ENCODE assay signal across 8 cellular contexts in genomic region chr6:136720045-136720760, GRCh38.
DNase-seq lines count a peak whose midpoint lies in the region; ATAC-seq lines count a peak whose summit lies in the region.

No MANE protein-coding gene starts in this region.

- H3K27ac Mint-ChIP-seq in activated naive CD8-positive, alpha-beta T cell treated with anti-CD3 and anti-CD28 coated beads, Interleukin-2, amount 10 ng/mL, durations not matched to agents 7 days and 5 days, result peak overlapping the region; percentile 80
- no peak overlapping the region for H3K27ac Mint-ChIP-seq in activated naive CD8-positive, alpha-beta T cell treated with anti-CD3 and anti-CD28 coated beads for 36 hours
- H3K27ac Mint-ChIP-seq in stimulated activated naive B cell treated with anti-CD40 and anti-IgM and Interleukin-4, amounts not matched to agents 10 μg/mL and 1 μg/mL and 100 μg/mL, for 72 hours, result peak overlapping the region; percentile 60

- peak overlapping the region; percentile 52 for H3K4me3 Mint-ChIP-seq in activated naive CD8-positive, alpha-beta T cell treated with anti-CD3 and anti-CD28 coated beads, Interleukin-2, amount 10 ng/mL, durations not matched to agents 7 days and 5 days
- no peak overlapping the region for H3K4me3 Mint-ChIP-seq in activated naive CD8-positive, alpha-beta T cell treated with anti-CD3 and anti-CD28 coated beads for 36 hours
- H3K4me3 Mint-ChIP-seq in stimulated activated naive B cell treated with anti-CD40 and anti-IgM and Interleukin-4, amounts not matched to agents 10 μg/mL and 1 μg/mL and 100 μg/mL, for 72 hours, result peak overlapping the region; percentile 51 to 67

- no peak for DNase-seq in activated naive CD8-positive, alpha-beta T cell treated with anti-CD3 and anti-CD28 coated beads, Interleukin-2, amount 10 ng/mL, durations not matched to agents 7 days and 5 days
- no peak for DNase-seq in activated naive CD8-positive, alpha-beta T cell treated with anti-CD3 and anti-CD28 coated beads for 36 hours
- peak; percentile 67 for DNase-seq in NCI-H460 (ENCODE audit: extremely low read depth, low read depth)
- no peak for DNase-seq in stimulated activated naive B cell treated with anti-CD40 and anti-IgM and Interleukin-4, amounts not matched to agents 10 μg/mL and 1 μg/mL and 100 μg/mL, for 72 hours
- no peak for DNase-seq in HuH-7.5 (ENCODE audit: low spot score)
- no peak for DNase-seq in DMS114 treated with DMSO at 0.1 percent for 48 hours (lab: John Stamatoyannopoulos, UW; ENCODE audit: unreplicated experiment)
- no peak for DNase-seq in kidney glomerular epithelial cell (lab: John Stamatoyannopoulos, UW)

- peaks cover 45% of the 10 kb centered on the region for H3K4me1 Mint-ChIP-seq in activated naive CD8-positive, alpha-beta T cell treated with anti-CD3 and anti-CD28 coated beads, Interleukin-2, amount 10 ng/mL, durations not matched to agents 7 days and 5 days
- peaks cover 24% of the 10 kb centered on the region for H3K4me1 Mint-ChIP-seq in activated naive CD8-positive, alpha-beta T cell treated with anti-CD3 and anti-CD28 coated beads for 36 hours
- peaks cover 42 to 70% of the 10 kb centered on the region in 2 donors for H3K4me1 Mint-ChIP-seq in stimulated activated naive B cell treated with anti-CD40 and anti-IgM and Interleukin-4, amounts not matched to agents 10 μg/mL and 1 μg/mL and 100 μg/mL, for 72 hours

- POLR2A ChIA-PET in activated naive CD8-positive, alpha-beta T cell treated with anti-CD3 and anti-CD28 coated beads, Interleukin-2, amount 10 ng/mL, durations not matched to agents 7 days and 5 days (lab: Charles Lee), result interaction anchor here (1.2 kb wide), 1 partner anchor 72 kb away, joined by 4 read pairs; the partner anchor contains the start of gene MAP3K5

- no peaks in the 10 kb centered on the region for H3K27me3 Mint-ChIP-seq in activated naive CD8-positive, alpha-beta T cell treated with anti-CD3 and anti-CD28 coated beads, Interleukin-2, amount 10 ng/mL, durations not matched to agents 7 days and 5 days
- no peaks in the 10 kb centered on the region for H3K27me3 Mint-ChIP-seq in activated naive CD8-positive, alpha-beta T cell treated with anti-CD3 and anti-CD28 coated beads for 36 hours
- no peaks in the 10 kb centered on the region for H3K27me3 Mint-ChIP-seq in stimulated activated naive B cell treated with anti-CD40 and anti-IgM and Interleukin-4, amounts not matched to agents 10 μg/mL and 1 μg/mL and 100 μg/mL, for 72 hours

- H3K36me3 Mint-ChIP-seq in activated naive CD8-positive, alpha-beta T cell treated with anti-CD3 and anti-CD28 coated beads, Interleukin-2, amount 10 ng/mL, durations not matched to agents 7 days and 5 days, result peaks cover 31% of the 10 kb centered on the region
- H3K36me3 Mint-ChIP-seq in activated naive CD8-positive, alpha-beta T cell treated with anti-CD3 and anti-CD28 coated beads for 36 hours, result peaks cover 4% of the 10 kb centered on the region
- peaks cover 0 to 10% of the 10 kb centered on the region in 2 donors for H3K36me3 Mint-ChIP-seq in stimulated activated naive B cell treated with anti-CD40 and anti-IgM and Interleukin-4, amounts not matched to agents 10 μg/mL and 1 μg/mL and 100 μg/mL, for 72 hours

- no peak for ATAC-seq in activated naive CD8-positive, alpha-beta T cell treated with anti-CD3 and anti-CD28 coated beads, Interleukin-2, amount 10 ng/mL, durations not matched to agents 7 days and 5 days (ENCODE audit: low read depth)
- peak; percentile 28 for ATAC-seq in HG02623 (IDR thresholded peaks at IDR 0.05; ENCODE audit: unreplicated experiment)
- peak; percentile 31 to 57 for ATAC-seq in stimulated activated naive B cell treated with anti-CD40 and anti-IgM and Interleukin-4, amounts not matched to agents 10 μg/mL and 1 μg/mL and 100 μg/mL, for 72 hours (replicated peaks)

- H3K9me3 Mint-ChIP-seq in activated naive CD8-positive, alpha-beta T cell treated with anti-CD3 and anti-CD28 coated beads, Interleukin-2, amount 10 ng/mL, durations not matched to agents 7 days and 5 days, result peaks cover 3% of the 10 kb centered on the region
- H3K9me3 Mint-ChIP-seq in activated naive CD8-positive, alpha-beta T cell treated with anti-CD3 and anti-CD28 coated beads for 36 hours, result peaks cover 4% of the 10 kb centered on the region
- no peaks in the 10 kb centered on the region for H3K9me3 Mint-ChIP-seq in stimulated activated naive B cell treated with anti-CD40 and anti-IgM and Interleukin-4, amounts not matched to agents 10 μg/mL and 1 μg/mL and 100 μg/mL, for 72 hours
